In genomic region chr9:98931990-98932389, GRCh38 we compare ENCODE assay signal across 1 cellular context.
A peak's percentile ranks its signal among the peaks of the same experiment; 100 is the strongest.
TF ChIP-seq lines count a peak whose summit lies in the region.

No MANE protein-coding gene starts in this region.

TF ChIP-seq in K562, 482 proteins besides CTCF, POLR2A, EP300 and RAD21 (continued from another document and continues in another):
- TF ChIP-seq BRF2 (IDR thresholded peaks at IDR 0.05; ENCODE audit: borderline replicate concordance, insufficient read depth, insufficient read length) (no peak), ZNF436 (CRISPR knock-in tag; IDR thresholded peaks at IDR 0.05) (no peak), BCOR (IDR thresholded peaks at IDR 0.05) (peak; percentile 84), CCNT2 (IDR thresholded peaks at IDR 0.05; ENCODE audit: borderline replicate concordance, extremely low read depth, insufficient read length, low read depth, low read length) (peak; percentile 51), TBP (optimal IDR thresholded peaks at IDR 0.05; ENCODE audit: low read depth, low read length) (no peak), ZBTB34 (CRISPR knock-in tag; IDR thresholded peaks at IDR 0.05) (no peak), CBFA2T3 (IDR thresholded peaks at IDR 0.05) (peak; percentile 98), SRSF9 (IDR thresholded peaks at IDR 0.05; ENCODE audit: borderline replicate concordance, low read depth, low read length) (no peak), HMG20A (CRISPR knock-in tag; conservative IDR thresholded peaks at IDR 0.05) (no peak), ZNF518B (CRISPR knock-in tag; IDR thresholded peaks at IDR 0.05) (no peak), RAD51 (IDR thresholded peaks at IDR 0.05; ENCODE audit: borderline replicate concordance, low read depth) (no peak), HMG20B (CRISPR knock-in tag; IDR thresholded peaks at IDR 0.05) (no peak), ZNF644 (tag; IDR thresholded peaks at IDR 0.05; ENCODE audit: low read depth) (0 out of 2 replicates have a peak, but pooled peaks have one; percentile 46), SMARCE1 (IDR thresholded peaks at IDR 0.05) (peak; percentile 85), SNRNP70 (optimal IDR thresholded peaks at IDR 0.05; ENCODE audit: low read depth, low read length) (no peak), CTBP1 (IDR thresholded peaks at IDR 0.05; ENCODE audit: borderline replicate concordance) (peak; percentile 96), RCOR1 (IDR thresholded peaks at IDR 0.05; ENCODE audit: borderline replicate concordance in 1 of 2, low read depth in 2 of 2, low read length in 2 of 2) (peak in 1 of 2 experiments; percentile 94; a peak in 3 of 4 replicates), ATF7 (IDR thresholded peaks at IDR 0.05) (peak; percentile 53), FOXJ2 (tag; IDR thresholded peaks at IDR 0.05) (no peak), ZNF253 (CRISPR knock-in tag; conservative IDR thresholded peaks at IDR 0.05) (no peak), MCM5 (IDR thresholded peaks at IDR 0.05; ENCODE audit: low read depth) (no peak), DMBX1 (CRISPR knock-in tag; IDR thresholded peaks at IDR 0.05; ENCODE audit: borderline replicate concordance) (peak; percentile 70; the same call in 1 of the 2 replicates), ZKSCAN1 (IDR thresholded peaks at IDR 0.05; ENCODE audit: low read depth, low read length) (no peak), LEF1 (IDR thresholded peaks at IDR 0.05) (peak; percentile 87), RNF2 (IDR thresholded peaks at IDR 0.05) (peak; percentile 54; the same call in 1 of the 2 replicates), USF2 (CRISPR knock-in tag; IDR thresholded peaks at IDR 0.05) (no peak), SMAD1 (IDR thresholded peaks at IDR 0.05; ENCODE audit: low read depth, low read length, partially characterized antibody) (peak; percentile 37), STAT5B (CRISPR knock-in tag; IDR thresholded peaks at IDR 0.05) (no peak), ZNF589 (CRISPR knock-in tag; IDR thresholded peaks at IDR 0.05; ENCODE audit: low read depth) (peak; percentile 74; the same call in 1 of the 2 replicates), BDP1 (IDR thresholded peaks at IDR 0.05; ENCODE audit: insufficient read depth, insufficient read length) (no peak), CXXC5 (CRISPR knock-in tag; IDR thresholded peaks at IDR 0.05) (peak; percentile 82), CTCFL (IDR thresholded peaks at IDR 0.05; ENCODE audit: borderline replicate concordance, insufficient read depth, low read depth, low read length, poor library complexity, severe bottlenecking) (no peak), ZNF277 (CRISPR knock-in tag; IDR thresholded peaks at IDR 0.05; ENCODE audit: borderline replicate concordance) (no peak), ZNF175 (CRISPR knock-in tag; IDR thresholded peaks at IDR 0.05; ENCODE audit: low read depth) (no peak; the same call in none of the 2 replicates), IRF2 (CRISPR knock-in tag; IDR thresholded peaks at IDR 0.05) (no peak), ZNF695 (CRISPR knock-in tag; IDR thresholded peaks at IDR 0.05) (no peak), OTX1 (CRISPR knock-in tag; IDR thresholded peaks at IDR 0.05) (no peak), DNMT1 (IDR thresholded peaks at IDR 0.05) (no peak), FOXO4 (CRISPR knock-in tag; IDR thresholded peaks at IDR 0.05) (no peak), TSHZ1 (CRISPR knock-in tag; IDR thresholded peaks at IDR 0.05) (no peak), POLR2B (IDR thresholded peaks at IDR 0.05; ENCODE audit: low read depth, partially characterized antibody) (no peak), TFAP4 (CRISPR knock-in tag; IDR thresholded peaks at IDR 0.05; ENCODE audit: borderline replicate concordance) (0 out of 2 replicates have a peak, but pooled peaks have one; percentile 50), SMC3 (conservative IDR thresholded peaks at IDR 0.05; ENCODE audit: insufficient read depth, low read depth, low read length) (no peak), PYGO2 (tag; IDR thresholded peaks at IDR 0.05) (peak; percentile 57; the same call in 1 of the 2 replicates), RBM25 (IDR thresholded peaks at IDR 0.05; ENCODE audit: low read depth, low read length, severe bottlenecking) (no peak), ZKSCAN8 (CRISPR knock-in tag; IDR thresholded peaks at IDR 0.05) (no peak), SMAD3 (CRISPR knock-in tag; conservative IDR thresholded peaks at IDR 0.05) (no peak), HOXB6 (CRISPR knock-in tag; IDR thresholded peaks at IDR 0.05; ENCODE audit: borderline replicate concordance) (no peak), NUFIP1 (IDR thresholded peaks at IDR 0.05; ENCODE audit: partially characterized antibody) (no peak), SMARCA4 (IDR thresholded peaks at IDR 0.05) (peak; percentile 94), ZNF12 (CRISPR knock-in tag; IDR thresholded peaks at IDR 0.05) (no peak), POLR2AphosphoS2 (IDR thresholded peaks at IDR 0.05; ENCODE audit: low read length) (no peak), GMEB1 (CRISPR knock-in tag; IDR thresholded peaks at IDR 0.05) (no peak)
